In the genomic region with DNA sequence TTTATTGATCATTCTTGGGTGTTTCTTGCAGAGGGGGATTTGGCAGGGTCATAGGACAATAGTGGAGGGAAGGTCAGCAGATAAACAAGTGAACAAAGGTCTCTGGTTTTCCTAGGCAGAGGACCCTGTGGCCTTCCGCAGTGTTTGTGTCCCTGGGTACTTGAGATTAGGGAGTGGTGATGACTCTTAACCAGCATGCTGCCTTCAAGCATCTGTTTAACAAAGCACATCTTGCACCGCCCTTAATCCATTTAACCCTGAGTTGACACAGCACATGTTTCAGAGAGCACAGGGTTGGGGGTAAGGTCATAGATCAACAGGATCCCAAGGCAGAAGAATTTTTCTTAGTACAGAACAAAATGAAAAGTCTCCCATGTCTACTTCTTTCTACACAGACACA, we compare ENCODE assay signal across 13 cellular contexts. TPM values are rescaled to one million over a fixed set of nuclear protein-coding genes. Genes with fewer than 3 reads are reported as not detected.
"Had no signal": no experiment of that assay in that cellular context is flagged by ENCODE, and none has a peak within 500 bp of the region (broad histone marks: within the 10 kb centered on the region; RNA-seq: fewer than 3 reads in every experiment).

No MANE protein-coding gene starts in this region.

RNA-seq across cellular contexts. Expression of gene NXF3, which starts 10.9 kb away (rescaled TPM):
- total RNA-seq: activated naive CD4-positive, alpha-beta T cell treated with anti-CD3 and anti-CD28 coated beads for 36 hours; activated naive CD4-positive, alpha-beta T cell treated with anti-CD3 and anti-CD28 coated beads, Interleukin-2, amount 50 U/mL, for 72 hours; activated naive CD8-positive, alpha-beta T cell treated with anti-CD3 and anti-CD28 coated beads for 36 hours; activated naive CD8-positive, alpha-beta T cell treated with anti-CD3 and anti-CD28 coated beads, Interleukin-2, amount 10 ng/mL, durations not matched to agents 7 days and 5 days; activated T-cell treated with anti-CD3 and anti-CD28 coated beads, Interleukin-2, amount 50 U/mL, for 4 hours; activated T-helper 1 cell treated with anti-CD3 and anti-CD28 coated beads, Interleukin-12 subunit alpha, Interleukin-12 subunit beta, Interleukin-2, Interleukin-4 antibody, amounts not matched to agents 30 ng/mL and 10 ng/mL and 1 ng/mL, durations not matched to agents 14 hours and 24 hours and 36 hours; activated T-helper 17 cell treated with anti-CD3 and anti-CD28 coated beads, Interleukin-2, amount 50 U/mL, for 72 hours; activated T-helper 2 cell treated with anti-CD3 and anti-CD28 coated beads, Interferon-gamma antibody, Interleukin-2, Interleukin-4, amounts not matched to agents 10 μg/mL and 5 μg/mL and 100 μg/mL, durations not matched to agents 14 hours and 24 hours and 36 hours; ascending aorta; astrocyte; bronchial epithelial cell; cerebellum had no signal
- polyA plus RNA-seq: cardiac muscle cell had no signal

RNA-seq across cellular contexts. Expression of gene BEX1, which starts 39.9 kb away (rescaled TPM):
- total RNA-seq: activated naive CD8-positive, alpha-beta T cell treated with anti-CD3 and anti-CD28 coated beads, Interleukin-2, amount 10 ng/mL, durations not matched to agents 7 days and 5 days; activated T-helper 1 cell treated with anti-CD3 and anti-CD28 coated beads, Interleukin-12 subunit alpha, Interleukin-12 subunit beta, Interleukin-2, Interleukin-4 antibody, amounts not matched to agents 30 ng/mL and 10 ng/mL and 1 ng/mL, durations not matched to agents 14 hours and 24 hours and 36 hours; activated T-helper 2 cell treated with anti-CD3 and anti-CD28 coated beads, Interferon-gamma antibody, Interleukin-2, Interleukin-4, amounts not matched to agents 10 μg/mL and 5 μg/mL and 100 μg/mL, durations not matched to agents 14 hours and 24 hours and 36 hours; ascending aorta; bronchial epithelial cell had no signal
